1 cellular context compared by ENCODE assay signal in genomic region chr9:99135498-99135897, GRCh38.
TF ChIP-seq lines count a peak whose summit lies in the region.

No MANE protein-coding gene starts in this region.

TF ChIP-seq in K562, 482 proteins besides CTCF, POLR2A, EP300 and RAD21 (continued from another document):
- TF ChIP-seq, protein P1, sequence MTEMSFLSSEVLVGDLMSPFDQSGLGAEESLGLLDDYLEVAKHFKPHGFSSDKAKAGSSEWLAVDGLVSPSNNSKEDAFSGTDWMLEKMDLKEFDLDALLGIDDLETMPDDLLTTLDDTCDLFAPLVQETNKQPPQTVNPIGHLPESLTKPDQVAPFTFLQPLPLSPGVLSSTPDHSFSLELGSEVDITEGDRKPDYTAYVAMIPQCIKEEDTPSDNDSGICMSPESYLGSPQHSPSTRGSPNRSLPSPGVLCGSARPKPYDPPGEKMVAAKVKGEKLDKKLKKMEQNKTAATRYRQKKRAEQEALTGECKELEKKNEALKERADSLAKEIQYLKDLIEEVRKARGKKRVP (CRISPR knock-in tag; IDR thresholded peaks at IDR 0.05) = no peak
- TF ChIP-seq ZNF609 (CRISPR knock-in tag; IDR thresholded peaks at IDR 0.05; ENCODE audit: borderline replicate concordance) = no peak
